Comparison of ENCODE assay signal across 13 cellular contexts in genomic region chr13:75384881-75385707, GRCh38.
DNase-seq lines count a peak whose midpoint lies in the region; ATAC-seq, FAIRE-seq and TF ChIP-seq lines count a peak whose summit lies in the region.
"Had no signal": no experiment of that assay in that cellular context is flagged by ENCODE, and none has a peak within 500 bp of the region (broad histone marks: within the 10 kb centered on the region; RNA-seq: fewer than 3 reads in every experiment).

No MANE protein-coding gene starts in this region.

- H3K23me2 ChIP-seq in H1 (ENCODE audit: low read depth, low read length), result no peaks in the 10 kb centered on the region

- H3K36me3 Mint-ChIP-seq in activated naive CD8-positive, alpha-beta T cell treated with anti-CD3 and anti-CD28 coated beads, Interleukin-2, amount 50 U/mL, for 24 hours (ENCODE audit: low read depth), result no peaks in the 10 kb centered on the region
- no peaks in the 10 kb centered on the region for H3K36me3 Mint-ChIP-seq in activated naive CD8-positive, alpha-beta T cell treated with anti-CD3 and anti-CD28 coated beads for 36 hours
- H3K36me3 Mint-ChIP-seq in CD4-positive, alpha-beta memory T cell, result no peaks in the 10 kb centered on the region
- peaks cover 0 to 1% (median 0%) of the 10 kb centered on the region in 3 donors for H3K36me3 Mint-ChIP-seq in CD8-positive, alpha-beta memory T cell
- H3K36me3 Mint-ChIP-seq: naive B cell, T-cell had no signal

- H3K36me3 ChIP-seq in H1 (ENCODE audit: control insufficient read depth in 2 of 4, insufficient read depth in 4 of 4, low read length in 3 of 4), result no peaks in the 10 kb centered on the region
- H3K36me3 ChIP-seq in CD4-positive, alpha-beta memory T cell (ENCODE audit: insufficient read depth, low read length), result no peaks in the 10 kb centered on the region
- H3K36me3 ChIP-seq in CD8-positive, alpha-beta memory T cell (ENCODE audit: insufficient read depth, low read length), result no peaks in the 10 kb centered on the region

- peaks cover 0 to 2% of the 10 kb centered on the region in 2 experiments; a peak in 1 of 4 replicates for H3K79me2 ChIP-seq in H1 (ENCODE audit: control insufficient read depth in 1 of 2, insufficient read depth in 2 of 2, low read length in 2 of 2)

- H2BK120ac ChIP-seq in H1 (replicated peaks; ENCODE audit: low read depth, low read length), result no peak overlapping the region

- no peaks in the 10 kb centered on the region for H3K9me3 ChIP-seq in H1 (ENCODE audit: insufficient read depth in 2 of 2, low read depth in 1 of 2, low read length in 1 of 2)
- no peaks in the 10 kb centered on the region for H3K9me3 ChIP-seq in CD4-positive, alpha-beta memory T cell (ENCODE audit: control insufficient read depth in 1 of 2, low read length in 2 of 2)
- no peaks in the 10 kb centered on the region for H3K9me3 ChIP-seq in CD8-positive, alpha-beta memory T cell (ENCODE audit: low read length)

- H3K4me1 Mint-ChIP-seq in activated naive CD8-positive, alpha-beta T cell treated with anti-CD3 and anti-CD28 coated beads, Interleukin-2, amount 50 U/mL, for 24 hours, result peaks cover 12% of the 10 kb centered on the region
- peaks cover 9% of the 10 kb centered on the region for H3K4me1 Mint-ChIP-seq in activated naive CD8-positive, alpha-beta T cell treated with anti-CD3 and anti-CD28 coated beads for 36 hours
- peaks cover 6% of the 10 kb centered on the region for H3K4me1 Mint-ChIP-seq in stimulated activated naive CD8-positive, alpha-beta T cell treated with anti-CD3 and anti-CD28 coated beads, Interleukin-15, amount 100 ng/mL, for 72 hours
- peaks cover 0 to 3% (median under 1%) of the 10 kb centered on the region in 4 donors for H3K4me1 Mint-ChIP-seq in CD4-positive, alpha-beta memory T cell
- H3K4me1 Mint-ChIP-seq in CD8-positive, alpha-beta memory T cell, result no peaks in the 10 kb centered on the region

- 88% methylated on average over 9 of the region's 9 CpGs; no CpG with 5 or more reads in 1 of the 2 experiments for WGBS in H1 (ENCODE audit: extremely low coverage in 1 of 2, insufficient coverage in 1 of 2, insufficient read length in 1 of 2, insufficient replicate concordance in 2 of 2, low coverage in 1 of 2, low lambda C conversion rate in 2 of 2, missing lambda C conversion rate in 1 of 2), 2 experiments

- no peak overlapping the region for H2BK5ac ChIP-seq in H1 (ENCODE audit: low read depth, low read length)

- no peak for DNase-seq in activated naive CD8-positive, alpha-beta T cell treated with anti-CD3 and anti-CD28 coated beads, Interleukin-2, amount 50 U/mL, for 24 hours
- no peak for DNase-seq in activated naive CD8-positive, alpha-beta T cell treated with anti-CD3 and anti-CD28 coated beads for 36 hours
- DNase-seq in NCI-H2081 (lab: John Stamatoyannopoulos, UW) (peak; percentile 20 to 82), H1 (ENCODE audit: low read depth in 1 of 2, low spot score in 2 of 2) (no peak)
- no peak for DNase-seq in stimulated activated naive CD8-positive, alpha-beta T cell treated with anti-CD3 and anti-CD28 coated beads, Interleukin-15, amount 100 ng/mL, for 72 hours
- DNase-seq in CD4-positive, alpha-beta memory T cell, result no peak
- DNase-seq in CD8-positive, alpha-beta memory T cell, result no peak
- DNase-seq: anterior cingulate cortex, GF-D8, naive B cell, NCI-H446, T-cell had no signal

- H3K9me3 Mint-ChIP-seq in activated naive CD8-positive, alpha-beta T cell treated with anti-CD3 and anti-CD28 coated beads, Interleukin-2, amount 50 U/mL, for 24 hours, result no peaks in the 10 kb centered on the region
- no peaks in the 10 kb centered on the region for H3K9me3 Mint-ChIP-seq in activated naive CD8-positive, alpha-beta T cell treated with anti-CD3 and anti-CD28 coated beads for 36 hours
- no peaks in the 10 kb centered on the region for H3K9me3 Mint-ChIP-seq in stimulated activated naive CD8-positive, alpha-beta T cell treated with anti-CD3 and anti-CD28 coated beads, Interleukin-15, amount 100 ng/mL, for 72 hours
- H3K9me3 Mint-ChIP-seq in CD4-positive, alpha-beta memory T cell, result peaks cover 0 to 2% (median 0%) of the 10 kb centered on the region in 8 donors
- H3K9me3 Mint-ChIP-seq in CD8-positive, alpha-beta memory T cell, result no peaks in the 10 kb centered on the region
- H3K9me3 Mint-ChIP-seq: naive B cell, T-cell had no signal

- H3K23ac ChIP-seq in H1 (ENCODE audit: insufficient read length), result no peak overlapping the region

- peak; percentile 28 for ATAC-seq in activated naive CD8-positive, alpha-beta T cell treated with anti-CD3 and anti-CD28 coated beads, Interleukin-2, amount 50 U/mL, for 24 hours
- ATAC-seq in stimulated activated naive CD8-positive, alpha-beta T cell treated with anti-CD3 and anti-CD28 coated beads, Interleukin-15, amount 100 ng/mL, for 72 hours, result peak; percentile 12
- ATAC-seq in HG02840 (IDR thresholded peaks at IDR 0.05; ENCODE audit: low FRiP score, unreplicated experiment), result no peak
- ATAC-seq: T-cell had no signal

- CTCF ChIA-PET in H1 (lab: Charles Lee; ENCODE audit: partially characterized antibody), result interaction anchor here (0.6 to 2.0 kb wide), 5 partner anchors 12 to 97 kb away, joined by 3 to 10 read pairs (median 4); partner anchors contain the start of gene TBC1D4
- CTCF ChIA-PET in CD4-positive, alpha-beta memory T cell (lab: Charles Lee; ENCODE audit: partially characterized antibody), result interaction anchor here (1.1 kb wide), 1 partner anchor 12 kb away, joined by 4 read pairs; no protein-coding TSS in a partner anchor
- CTCF ChIA-PET in CD8-positive, alpha-beta memory T cell (lab: Charles Lee), result no interaction called here

- no peak overlapping the region for H3K27ac Mint-ChIP-seq in activated naive CD8-positive, alpha-beta T cell treated with anti-CD3 and anti-CD28 coated beads, Interleukin-2, amount 50 U/mL, for 24 hours
- no peak overlapping the region for H3K27ac Mint-ChIP-seq in activated naive CD8-positive, alpha-beta T cell treated with anti-CD3 and anti-CD28 coated beads for 36 hours
- H3K27ac Mint-ChIP-seq in stimulated activated naive CD8-positive, alpha-beta T cell treated with anti-CD3 and anti-CD28 coated beads, Interleukin-15, amount 100 ng/mL, for 72 hours, result no peak overlapping the region
- peak overlapping the region in 1 of 7 donors; percentile 1 for H3K27ac Mint-ChIP-seq in CD4-positive, alpha-beta memory T cell
- H3K27ac Mint-ChIP-seq in CD8-positive, alpha-beta memory T cell, result no peak overlapping the region
- H3K27ac Mint-ChIP-seq: T-cell had no signal

- H3K79me1 ChIP-seq in H1 (ENCODE audit: low read depth, low read length), result no peaks in the 10 kb centered on the region; the same call in 1 of the 2 replicates

- FAIRE-seq in H1 (lab: Jason Lieb, UNC), result no peak

- H2BK15ac ChIP-seq in H1 (ENCODE audit: low read length), result no peak overlapping the region

- H2BK12ac ChIP-seq in H1 (ENCODE audit: low read depth, low read length), result 0 out of 2 replicates have a peak overlapping the region, but pooled peaks have one; percentile 18

- no peak overlapping the region for H2AK5ac ChIP-seq in H1 (ENCODE audit: low read depth, low read length)

- no peak overlapping the region for H3K4me3 Mint-ChIP-seq in activated naive CD8-positive, alpha-beta T cell treated with anti-CD3 and anti-CD28 coated beads, Interleukin-2, amount 50 U/mL, for 24 hours
- H3K4me3 Mint-ChIP-seq in activated naive CD8-positive, alpha-beta T cell treated with anti-CD3 and anti-CD28 coated beads for 36 hours, result no peak overlapping the region
- H3K4me3 Mint-ChIP-seq in stimulated activated naive CD8-positive, alpha-beta T cell treated with anti-CD3 and anti-CD28 coated beads, Interleukin-15, amount 100 ng/mL, for 72 hours, result no peak overlapping the region
- H3K4me3 Mint-ChIP-seq in CD4-positive, alpha-beta memory T cell, result no peak overlapping the region
- no peak overlapping the region for H3K4me3 Mint-ChIP-seq in CD8-positive, alpha-beta memory T cell
- H3K4me3 Mint-ChIP-seq: naive B cell, T-cell had no signal

- peak overlapping the region; percentile 21 for H3K4ac ChIP-seq in H1 (replicated peaks; ENCODE audit: insufficient read length, low read depth, low read length)

- POLR2A ChIA-PET in H1 (lab: Charles Lee; ENCODE audit: partially characterized antibody), result no interaction called here
- POLR2A ChIA-PET in CD4-positive, alpha-beta memory T cell (lab: Charles Lee; ENCODE audit: partially characterized antibody), result interaction anchor here (1.3 kb wide), 1 partner anchor 12 kb away, joined by 3 read pairs; no protein-coding TSS in a partner anchor
- POLR2A ChIA-PET in CD8-positive, alpha-beta memory T cell (lab: Charles Lee), result no interaction called here

- no peak for TF ChIP-seq EP300 in H1 (IDR thresholded peaks at IDR 0.05; ENCODE audit: borderline replicate concordance in 1 of 2, low read depth in 2 of 2, low read length in 2 of 2)

- TF ChIP-seq RAD21 in H1 (IDR thresholded peaks at IDR 0.05 in 1 of 2, conservative IDR thresholded peaks at IDR 0.05 in 1 of 2; ENCODE audit: low read depth in 2 of 2, low read length in 2 of 2), result no peak

- H3K4me2 ChIP-seq in H1 (ENCODE audit: insufficient read depth in 1 of 2, low read depth in 2 of 2, low read length in 2 of 2), result no peak overlapping the region

- TF ChIP-seq POLR2A in H1 (IDR thresholded peaks at IDR 0.05; ENCODE audit: control extremely low read depth in 1 of 2, low read depth in 2 of 2, low read length in 2 of 2), result no peak

- no peak overlapping the region for H4K8ac ChIP-seq in H1 (ENCODE audit: extremely low read depth, insufficient read depth, low read length)

- no peak overlapping the region for H2BK20ac ChIP-seq in H1 (ENCODE audit: low read length)

- no peak overlapping the region for H3K27ac ChIP-seq in H1 (ENCODE audit: low read depth, low read length)
- no peak overlapping the region for H3K27ac ChIP-seq in CD4-positive, alpha-beta memory T cell (ENCODE audit: low read depth, low read length)
- no peak overlapping the region for H3K27ac ChIP-seq in CD8-positive, alpha-beta memory T cell (ENCODE audit: low read depth, low read length)

- no peak overlapping the region for H3K18ac ChIP-seq in H1 (ENCODE audit: extremely low read depth, low read length)

- no peak overlapping the region for H4K5ac ChIP-seq in H1 (ENCODE audit: insufficient read length, low read depth, low read length)

- no peak overlapping the region for H3K14ac ChIP-seq in H1 (ENCODE audit: insufficient read length)

- no peak overlapping the region for H3K9ac ChIP-seq in H1 (replicated peaks in 1 of 4; ENCODE audit: extremely low read depth in 1 of 4, low read depth in 3 of 4, low read length in 3 of 4)

- intact Hi-C loops in CD4-positive, alpha-beta memory T cell (cut with micrococcal nuclease), result no loop called here

- H4K91ac ChIP-seq in H1 (replicated peaks; ENCODE audit: insufficient read length, low read length), result no peak overlapping the region

- no peak overlapping the region for H2AFZ ChIP-seq in H1 (ENCODE audit: low read length)

- peaks cover 0 to 1% of the 10 kb centered on the region in 2 experiments for H4K20me1 ChIP-seq in H1 (replicated peaks in 1 of 2; ENCODE audit: control insufficient read depth in 1 of 2, insufficient read depth in 2 of 2, low read length in 2 of 2)

- no peak for TF ChIP-seq CTCF in H1 (IDR thresholded peaks at IDR 0.05; ENCODE audit: control extremely low read depth in 1 of 3, insufficient read depth in 1 of 3, low read depth in 1 of 3, low read length in 3 of 3)

- no peaks in the 10 kb centered on the region for H3K27me3 Mint-ChIP-seq in activated naive CD8-positive, alpha-beta T cell treated with anti-CD3 and anti-CD28 coated beads, Interleukin-2, amount 50 U/mL, for 24 hours
- no peaks in the 10 kb centered on the region for H3K27me3 Mint-ChIP-seq in activated naive CD8-positive, alpha-beta T cell treated with anti-CD3 and anti-CD28 coated beads for 36 hours
- H3K27me3 Mint-ChIP-seq in stimulated activated naive CD8-positive, alpha-beta T cell treated with anti-CD3 and anti-CD28 coated beads, Interleukin-15, amount 100 ng/mL, for 72 hours, result no peaks in the 10 kb centered on the region
- H3K27me3 Mint-ChIP-seq in CD4-positive, alpha-beta memory T cell, result peaks cover 0 to 2% of the 10 kb centered on the region in 2 donors
- H3K27me3 Mint-ChIP-seq in CD8-positive, alpha-beta memory T cell, result peaks cover 0 to 3% of the 10 kb centered on the region in 2 donors
- H3K27me3 Mint-ChIP-seq: naive B cell, T-cell had no signal

- H3K4me3 ChIP-seq in H1 (ENCODE audit: extremely low read depth in 1 of 4, insufficient read depth in 2 of 4, low read depth in 3 of 4, low read length in 4 of 4), result no peak overlapping the region
- no peak overlapping the region for H3K4me3 ChIP-seq in CD4-positive, alpha-beta memory T cell (ENCODE audit: low read length in 2 of 2)
- no peak overlapping the region for H3K4me3 ChIP-seq in CD8-positive, alpha-beta memory T cell (ENCODE audit: low read length)

- H3K4me1 ChIP-seq in H1 (replicated peaks in 1 of 4; ENCODE audit: control insufficient read depth in 3 of 4, insufficient read depth in 4 of 4, low read length in 3 of 4), result no peaks in the 10 kb centered on the region
- no peaks in the 10 kb centered on the region for H3K4me1 ChIP-seq in CD4-positive, alpha-beta memory T cell (ENCODE audit: insufficient read depth, low read length)
- H3K4me1 ChIP-seq in CD8-positive, alpha-beta memory T cell (ENCODE audit: insufficient read depth, low read length), result no peaks in the 10 kb centered on the region

- H3K27me3 ChIP-seq in H1 (replicated peaks in 1 of 4; ENCODE audit: control insufficient read depth in 3 of 4, extremely low read depth in 1 of 4, insufficient read depth in 3 of 4, low read length in 3 of 4), result no peaks in the 10 kb centered on the region
- H3K27me3 ChIP-seq in CD4-positive, alpha-beta memory T cell (ENCODE audit: insufficient read depth, low read length), result no peaks in the 10 kb centered on the region
- H3K27me3 ChIP-seq in CD8-positive, alpha-beta memory T cell (ENCODE audit: insufficient read depth, low read length, poor library complexity, severe bottlenecking), result no peaks in the 10 kb centered on the region

- no peak overlapping the region for H3K56ac ChIP-seq in H1 (replicated peaks; ENCODE audit: insufficient read length, low read depth, low read length)

Comparison
In these comparisons a context has a peak if more than half of its experiments do, and no peak if none do; other contexts are left out.
1. DNase-seq: peak in NCI-H2081 (2 of 2); none in activated naive CD8-positive, alpha-beta T cell treated with anti-CD3 and anti-CD28 coated beads, Interleukin-2, amount 50 U/mL, for 24 hours (single experiment), activated naive CD8-positive, alpha-beta T cell treated with anti-CD3 and anti-CD28 coated beads for 36 hours (single experiment), H1 (0 of 2), stimulated activated naive CD8-positive, alpha-beta T cell treated with anti-CD3 and anti-CD28 coated beads, Interleukin-15, amount 100 ng/mL, for 72 hours (0 of 2), CD4-positive, alpha-beta memory T cell (0 of 5) and CD8-positive, alpha-beta memory T cell (0 of 5).